Comparison of ENCODE assay signal across 15 cellular contexts in the genomic region with DNA sequence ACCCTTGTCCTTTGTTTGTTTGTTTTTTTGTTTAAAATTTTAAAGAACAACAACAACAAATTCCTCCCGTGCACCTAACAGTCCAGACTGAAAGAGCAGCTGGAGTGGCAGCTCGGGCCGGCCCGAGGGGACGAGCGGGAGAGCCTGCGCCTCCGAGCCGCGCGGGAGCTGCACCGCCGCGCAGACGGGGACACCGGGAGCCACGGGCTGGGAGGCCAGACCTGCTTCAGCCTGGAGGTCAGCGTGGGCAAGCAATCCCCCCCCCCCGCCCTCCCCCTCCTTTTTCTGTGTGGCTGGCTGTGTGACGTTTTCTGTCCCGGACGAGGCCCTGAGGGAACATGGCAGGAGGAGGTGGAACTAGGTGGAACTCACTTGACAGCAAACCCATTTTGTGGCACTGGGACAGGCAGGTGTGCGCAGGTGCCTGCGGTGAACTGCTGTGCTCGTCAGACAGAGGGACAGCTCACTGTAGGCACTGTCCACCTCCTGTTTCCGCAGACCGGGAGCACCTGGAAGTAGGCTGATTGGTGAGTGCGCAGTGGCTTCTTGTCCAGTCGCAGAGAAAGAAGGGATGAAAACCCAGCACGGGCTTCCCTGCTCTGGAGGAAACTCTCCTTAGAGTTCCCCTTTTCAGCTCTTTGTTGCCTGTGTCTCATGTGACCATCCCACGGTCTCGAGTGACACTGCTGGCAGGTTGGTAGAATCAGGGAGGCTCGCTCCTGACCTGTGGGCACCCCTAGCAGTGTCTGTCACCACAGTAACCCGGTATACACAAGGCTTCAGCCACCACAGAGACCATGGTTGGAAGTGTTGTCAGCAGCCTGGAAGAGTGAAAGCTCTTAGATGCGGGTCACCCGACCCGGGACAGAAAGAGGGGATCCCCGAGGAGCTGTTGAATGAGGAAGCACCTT.
DNase-seq lines count a peak whose midpoint lies in the region; ATAC-seq, FAIRE-seq and TF ChIP-seq lines count a peak whose summit lies in the region.
"Had no signal": no experiment of that assay in that cellular context is flagged by ENCODE, and none has a peak within 500 bp of the region (broad histone marks: within the 10 kb centered on the region; RNA-seq: fewer than 3 reads in every experiment).

No MANE protein-coding gene starts in this region.

- no peak for TF ChIP-seq POLR2A in testis (IDR thresholded peaks at IDR 0.05)

- H3K27ac ChIP-seq in astrocyte (ENCODE audit: low read depth, low read length) (no peak overlapping the region), testis (no peak overlapping the region), MM.1S (ENCODE audit: low read length) (no peak overlapping the region)
- H3K27ac ChIP-seq in CD8-positive, alpha-beta memory T cell (ENCODE audit: low read depth, low read length) = no peak overlapping the region
- H3K27ac ChIP-seq: ovary had no signal

- H4K20me1 ChIP-seq in astrocyte (ENCODE audit: insufficient read depth, low read length) (peaks cover 7% of the 10 kb centered on the region), MM.1S (ENCODE audit: insufficient read depth, low read length) (no peaks in the 10 kb centered on the region)

- H2AFZ ChIP-seq in astrocyte (ENCODE audit: low read depth, low read length) (no peak overlapping the region), MM.1S (ENCODE audit: low read length) (no peak overlapping the region)

- H3F3A ChIP-seq in MM.1S (ENCODE audit: insufficient read depth, low read length) = no peaks in the 10 kb centered on the region

- no peak overlapping the region for H3K27ac Mint-ChIP-seq in activated CD4-positive, alpha-beta T cell treated with anti-CD3 and anti-CD28 coated beads for 36 hours
- peak overlapping the region; percentile 47 for H3K27ac Mint-ChIP-seq in astrocyte (ENCODE audit: unreplicated experiment)
- peak overlapping the region in 1 of 8 donors; percentile 56 for H3K27ac Mint-ChIP-seq in CD8-positive, alpha-beta memory T cell
- H3K27ac Mint-ChIP-seq: activated naive CD8-positive, alpha-beta T cell treated with anti-CD3 and anti-CD28 coated beads, Interleukin-2, amount 10 ng/mL, durations not matched to agents 7 days and 5 days had no signal

- H3K79me2 ChIP-seq in astrocyte (ENCODE audit: insufficient read depth, low read length) (no peaks in the 10 kb centered on the region), MM.1S (ENCODE audit: low read length) (no peaks in the 10 kb centered on the region)

- no peak for DNase-seq in activated CD4-positive, alpha-beta T cell treated with anti-CD3 and anti-CD28 coated beads for 36 hours
- no peak for DNase-seq in activated CD4-positive, alpha-beta T cell treated with anti-CD3 and anti-CD28 coated beads, Interleukin-2, amount 50 U/mL, for 48 hours
- DNase-seq in astrocyte (ENCODE audit: low read depth) (no peak), left kidney (ENCODE audit: low read depth, low spot score) (peak; percentile 57), testis (peak; percentile 11), NCI-H2227 (lab: John Stamatoyannopoulos, UW; ENCODE audit: unreplicated experiment) (no peak), MM.1S (no peak)
- no peak for DNase-seq in CD8-positive, alpha-beta memory T cell
- DNase-seq: 8988T; activated naive CD8-positive, alpha-beta T cell treated with anti-CD3 and anti-CD28 coated beads, Interleukin-2, amount 10 ng/mL, durations not matched to agents 7 days and 5 days; activated T-cell treated with anti-CD3 and anti-CD28 coated beads for 4 hours; central memory CD4-positive, alpha-beta T cell; ovary had no signal

- no peaks in the 10 kb centered on the region for H3K9me2 ChIP-seq in MM.1S (replicated peaks; ENCODE audit: insufficient read depth, low read length)

- peak; percentile 23 for ATAC-seq in activated CD4-positive, alpha-beta T cell treated with anti-CD3 and anti-CD28 coated beads for 36 hours

- peaks cover 6% of the 10 kb centered on the region for H3K27me3 Mint-ChIP-seq in activated CD4-positive, alpha-beta T cell treated with anti-CD3 and anti-CD28 coated beads for 36 hours
- H3K27me3 Mint-ChIP-seq in astrocyte (ENCODE audit: low read depth, unreplicated experiment) = no peaks in the 10 kb centered on the region
- peaks cover 10 to 15% of the 10 kb centered on the region in 2 donors for H3K27me3 Mint-ChIP-seq in CD8-positive, alpha-beta memory T cell

- no peaks in the 10 kb centered on the region for H3K36me3 Mint-ChIP-seq in activated CD4-positive, alpha-beta T cell treated with anti-CD3 and anti-CD28 coated beads for 36 hours (ENCODE audit: low read depth)
- H3K36me3 Mint-ChIP-seq in astrocyte (ENCODE audit: low read depth, unreplicated experiment) = peaks cover 29% of the 10 kb centered on the region
- no peaks in the 10 kb centered on the region for H3K36me3 Mint-ChIP-seq in CD8-positive, alpha-beta memory T cell
- H3K36me3 Mint-ChIP-seq: activated naive CD8-positive, alpha-beta T cell treated with anti-CD3 and anti-CD28 coated beads, Interleukin-2, amount 10 ng/mL, durations not matched to agents 7 days and 5 days had no signal

- intact Hi-C loops in activated CD4-positive, alpha-beta T cell treated with anti-CD3 and anti-CD28 coated beads for 36 hours (cut with DNase I, micrococcal nuclease) = no loop called here
- intact Hi-C loops in testis (cut with DNase I; ENCODE audit: low total_unique reads) = no loop called here

- peaks cover 8% of the 10 kb centered on the region for H3K4me1 Mint-ChIP-seq in activated CD4-positive, alpha-beta T cell treated with anti-CD3 and anti-CD28 coated beads for 36 hours
- peaks cover 29% of the 10 kb centered on the region for H3K4me1 Mint-ChIP-seq in astrocyte (ENCODE audit: low read depth, unreplicated experiment)
- peaks cover 0 to 4% (median 3%) of the 10 kb centered on the region in 3 donors for H3K4me1 Mint-ChIP-seq in CD8-positive, alpha-beta memory T cell

- H3K9ac ChIP-seq in astrocyte (ENCODE audit: low read length) = no peak overlapping the region
- no peak overlapping the region for H3K9ac ChIP-seq in MM.1S (ENCODE audit: low read length)

- H3K27me3 ChIP-seq in astrocyte (ENCODE audit: insufficient read depth, low read length) (no peaks in the 10 kb centered on the region), testis (no peaks in the 10 kb centered on the region), MM.1S (replicated peaks; ENCODE audit: insufficient read depth, low read length) (no peaks in the 10 kb centered on the region)
- no peaks in the 10 kb centered on the region for H3K27me3 ChIP-seq in CD8-positive, alpha-beta memory T cell (ENCODE audit: insufficient read depth, low read length, poor library complexity, severe bottlenecking)
- H3K27me3 ChIP-seq: ovary had no signal

- no peak for FAIRE-seq in astrocyte (lab: Jason Lieb, UNC)
- FAIRE-seq: frontal cortex, GM18507 had no signal

- H3K4me3 Mint-ChIP-seq in activated CD4-positive, alpha-beta T cell treated with anti-CD3 and anti-CD28 coated beads for 36 hours = no peak overlapping the region
- no peak overlapping the region for H3K4me3 Mint-ChIP-seq in astrocyte (ENCODE audit: unreplicated experiment)
- H3K4me3 Mint-ChIP-seq in CD8-positive, alpha-beta memory T cell = no peak overlapping the region
- H3K4me3 Mint-ChIP-seq: activated naive CD8-positive, alpha-beta T cell treated with anti-CD3 and anti-CD28 coated beads, Interleukin-2, amount 10 ng/mL, durations not matched to agents 7 days and 5 days had no signal

- WGBS in testis, 2 donors = 85 to 89% methylated on average over 35 to 38 of the region's 38 CpGs

- H3K9me3 Mint-ChIP-seq in activated CD4-positive, alpha-beta T cell treated with anti-CD3 and anti-CD28 coated beads for 36 hours (ENCODE audit: low read depth) = no peaks in the 10 kb centered on the region
- H3K9me3 Mint-ChIP-seq in astrocyte (ENCODE audit: unreplicated experiment) = no peaks in the 10 kb centered on the region
- no peaks in the 10 kb centered on the region for H3K9me3 Mint-ChIP-seq in CD8-positive, alpha-beta memory T cell
- H3K9me3 Mint-ChIP-seq: activated naive CD8-positive, alpha-beta T cell treated with anti-CD3 and anti-CD28 coated beads, Interleukin-2, amount 10 ng/mL, durations not matched to agents 7 days and 5 days had no signal

- H3K4me2 ChIP-seq in astrocyte (ENCODE audit: low read length) (no peak overlapping the region), MM.1S (ENCODE audit: low read depth, low read length) (no peak overlapping the region)

- H3K4me3 ChIP-seq in astrocyte (ENCODE audit: insufficient read depth, low read depth, low read length) (no peak overlapping the region), testis (no peak overlapping the region), MM.1S (ENCODE audit: low read length) (no peak overlapping the region)
- H3K4me3 ChIP-seq in CD8-positive, alpha-beta memory T cell (ENCODE audit: low read length) = no peak overlapping the region
- H3K4me3 ChIP-seq: ovary had no signal

- TF ChIP-seq CTCF in astrocyte (IDR thresholded peaks at IDR 0.05; ENCODE audit: insufficient read depth, low read depth, low read length) = no peak
- TF ChIP-seq CTCF in testis (IDR thresholded peaks at IDR 0.05) = no peak
- TF ChIP-seq CTCF in MM.1S (IDR thresholded peaks at IDR 0.05; ENCODE audit: low read length) = no peak

- CTCF ChIA-PET in activated CD4-positive, alpha-beta T cell treated with anti-CD3 and anti-CD28 coated beads for 36 hours (lab: Charles Lee) = interaction anchor here (0.6 to 1.4 kb wide), 3 partner anchors 12 to 269 kb away, joined by 3 to 4 read pairs (median 4); no protein-coding TSS in a partner anchor
- CTCF ChIA-PET in CD8-positive, alpha-beta memory T cell (lab: Charles Lee) = interaction anchor here (1.4 kb wide), 1 partner anchor 79 kb away, joined by 3 read pairs; no protein-coding TSS in a partner anchor

- POLR2A ChIA-PET in activated CD4-positive, alpha-beta T cell treated with anti-CD3 and anti-CD28 coated beads for 36 hours (lab: Charles Lee) = interaction anchor here (0.6 kb wide), 1 partner anchor 11 kb away, joined by 7 read pairs; no protein-coding TSS in a partner anchor
- POLR2A ChIA-PET in CD8-positive, alpha-beta memory T cell (lab: Charles Lee) = interaction anchor here (0.6 kb wide), 1 partner anchor 164 kb away, joined by 3 read pairs; no protein-coding TSS in a partner anchor

- H3K4me1 ChIP-seq in astrocyte (ENCODE audit: insufficient read depth, low read length) = peaks cover 3% of the 10 kb centered on the region
- H3K4me1 ChIP-seq in testis = peaks cover 24% of the 10 kb centered on the region
- no peaks in the 10 kb centered on the region for H3K4me1 ChIP-seq in CD8-positive, alpha-beta memory T cell (ENCODE audit: insufficient read depth, low read length)
- H3K4me1 ChIP-seq in MM.1S (ENCODE audit: low read length) = no peaks in the 10 kb centered on the region

- peaks cover 29% of the 10 kb centered on the region for H3K36me3 ChIP-seq in astrocyte (ENCODE audit: insufficient read depth, low read length)
- no peaks in the 10 kb centered on the region for H3K36me3 ChIP-seq in testis (ENCODE audit: low read depth, missing control alignments)
- H3K36me3 ChIP-seq in CD8-positive, alpha-beta memory T cell (ENCODE audit: insufficient read depth, low read length) = no peaks in the 10 kb centered on the region
- no peaks in the 10 kb centered on the region for H3K36me3 ChIP-seq in MM.1S (replicated peaks; ENCODE audit: insufficient read depth, low read length)
- H3K36me3 ChIP-seq: ovary had no signal

- H3K9me3 ChIP-seq in astrocyte (ENCODE audit: insufficient read depth, low read depth, low read length) (no peaks in the 10 kb centered on the region), testis (no peaks in the 10 kb centered on the region), MM.1S (replicated peaks; ENCODE audit: insufficient read depth, low read length) (no peaks in the 10 kb centered on the region)
- no peaks in the 10 kb centered on the region for H3K9me3 ChIP-seq in CD8-positive, alpha-beta memory T cell (ENCODE audit: low read length)
- H3K9me3 ChIP-seq: ovary had no signal

Comparison
In these comparisons a context has a peak if more than half of its experiments do, and no peak if none do; other contexts are left out.
1. DNase-seq: peak in left kidney (single experiment) and testis (single experiment); none in activated CD4-positive, alpha-beta T cell treated with anti-CD3 and anti-CD28 coated beads for 36 hours (single experiment), activated CD4-positive, alpha-beta T cell treated with anti-CD3 and anti-CD28 coated beads, Interleukin-2, amount 50 U/mL, for 48 hours (0 of 2), astrocyte (single experiment), NCI-H2227 (single experiment), CD8-positive, alpha-beta memory T cell (0 of 5) and MM.1S (single experiment).